In genomic region chr11:66707486-66707885, GRCh38 we compare ENCODE assay signal across 17 cellular contexts. TPM values are rescaled to one million over a fixed set of nuclear protein-coding genes. Genes with fewer than 3 reads are reported as not detected.
DNase-seq lines count a peak whose midpoint lies in the region; ATAC-seq and TF ChIP-seq lines count a peak whose summit lies in the region.
"Had no signal": no experiment of that assay in that cellular context is flagged by ENCODE, and none has a peak within 500 bp of the region (broad histone marks: within the 10 kb centered on the region; RNA-seq: fewer than 3 reads in every experiment).

No MANE protein-coding gene starts in this region.

- H3K27ac ChIP-seq in right atrium auricular region (no peak overlapping the region), neural progenitor cell (no peak overlapping the region), body of pancreas (no peak overlapping the region), suprapubic skin (no peak overlapping the region)
- H3K27ac ChIP-seq: BLaER1 had no signal

- TF ChIP-seq CTCF in right atrium auricular region (IDR thresholded peaks at IDR 0.05) (no peak), neural progenitor cell (IDR thresholded peaks at IDR 0.05) (no peak), GM10248 (IDR thresholded peaks at IDR 0.05; ENCODE audit: control extremely low read depth, extremely low read depth, low read depth, missing control alignments) (no peak), body of pancreas (IDR thresholded peaks at IDR 0.05) (no peak), suprapubic skin (IDR thresholded peaks at IDR 0.05) (no peak)

- no peak overlapping the region for H3K4me2 ChIP-seq in neural progenitor cell
- H3K4me2 ChIP-seq: BLaER1 had no signal

- H2AFZ ChIP-seq in neural progenitor cell (replicated peaks) = no peak overlapping the region

- H4K20me1 ChIP-seq in neural progenitor cell (ENCODE audit: low read depth) = no peaks in the 10 kb centered on the region

- no peaks in the 10 kb centered on the region for H3K79me2 ChIP-seq in neural progenitor cell (ENCODE audit: low read depth)

- H3K27me3 ChIP-seq in right atrium auricular region (no peaks in the 10 kb centered on the region), neural progenitor cell (no peaks in the 10 kb centered on the region), body of pancreas (no peaks in the 10 kb centered on the region), suprapubic skin (no peaks in the 10 kb centered on the region)
- H3K27me3 ChIP-seq: BLaER1 had no signal

- 95 to 97% methylated on average over 24 to 26 of the region's 26 CpGs for WGBS in body of pancreas, 2 donors
- whole genome bisulfite sequencing in suprapubic skin = 96% methylated on average over 25 of the region's 26 CpGs

- no peak overlapping the region for H3K9ac ChIP-seq in neural progenitor cell
- H3K9ac ChIP-seq: BLaER1 had no signal

- H3K9me3 ChIP-seq in right atrium auricular region = no peaks in the 10 kb centered on the region
- H3K9me3 ChIP-seq in neural progenitor cell (ENCODE audit: low read depth) = no peaks in the 10 kb centered on the region
- no peaks in the 10 kb centered on the region for H3K9me3 ChIP-seq in body of pancreas
- H3K9me3 ChIP-seq in suprapubic skin = no peaks in the 10 kb centered on the region
- H3K9me3 ChIP-seq: BLaER1, HAP-1 had no signal

- CTCF ChIA-PET in GM10248 (lab: Yijun Ruan, JAX) = interaction anchor here (0.7 to 1.4 kb wide), 2 partner anchors 12 to 18 kb away, joined by 3 read pairs; no protein-coding TSS in a partner anchor

- H3K36me3 Mint-ChIP-seq in neural progenitor cell = peaks cover 5% of the 10 kb centered on the region
- H3K36me3 Mint-ChIP-seq: CD14-positive monocyte; CD4-positive, alpha-beta memory T cell had no signal

- ATAC-seq in Right ventricle myocardium inferior (no peak), esophagus mucosa (peak; percentile 4), body of pancreas (no peak)
- ATAC-seq: HepG2 had no signal

- H3K4me1 ChIP-seq in right atrium auricular region (no peaks in the 10 kb centered on the region), neural progenitor cell (no peaks in the 10 kb centered on the region), body of pancreas (no peaks in the 10 kb centered on the region), suprapubic skin (peaks cover 6% of the 10 kb centered on the region)
- H3K4me1 ChIP-seq: HAP-1 had no signal

- no peaks in the 10 kb centered on the region for H3K27me3 Mint-ChIP-seq in neural progenitor cell (ENCODE audit: insufficient read depth, low read depth)

- H3K4me1 Mint-ChIP-seq in neural progenitor cell = no peaks in the 10 kb centered on the region
- H3K4me1 Mint-ChIP-seq: CD14-positive monocyte; CD4-positive, alpha-beta memory T cell; IgD-negative memory B cell had no signal

- no peaks in the 10 kb centered on the region for H3K9me3 Mint-ChIP-seq in neural progenitor cell
- H3K9me3 Mint-ChIP-seq: CD14-positive monocyte, IgD-negative memory B cell had no signal

- H3K36me3 ChIP-seq in right atrium auricular region (no peaks in the 10 kb centered on the region), neural progenitor cell (no peaks in the 10 kb centered on the region), body of pancreas (replicated peaks in 1 of 2; ENCODE audit: insufficient read depth in 1 of 2, low read depth in 2 of 2) (peaks cover 0 to 9% of the 10 kb centered on the region in 2 donors), suprapubic skin (peaks cover 44% of the 10 kb centered on the region)

- no peak overlapping the region for H3K4me3 Mint-ChIP-seq in neural progenitor cell
- H3K4me3 Mint-ChIP-seq: CD14-positive monocyte; CD4-positive, alpha-beta memory T cell; IgD-negative memory B cell had no signal

- POLR2A ChIA-PET in GM10248 (lab: Yijun Ruan, JAX) = no interaction called here

- H3F3A ChIP-seq in neural progenitor cell (ENCODE audit: low read depth) = no peaks in the 10 kb centered on the region

- no peak for TF ChIP-seq EP300 in suprapubic skin (IDR thresholded peaks at IDR 0.05)

- DNase-seq in Right ventricle myocardium inferior (ENCODE audit: missing footprints) (peak; percentile 60), right atrium auricular region (ENCODE audit: low spot score) (no peak), neural progenitor cell (ENCODE audit: low spot score) (no peak), GM10248 (ENCODE audit: extremely low spot score) (no peak), body of pancreas (no peak), suprapubic skin (ENCODE audit: low spot score in 2 of 2) (no peak)
- DNase-seq: 8988T; Calu3; CD4-positive, alpha-beta memory T cell; DMS79 treated with DMSO at 0.1 percent for 48 hours; GF-D8 had no signal

- intact Hi-C loops in Right ventricle myocardium inferior (cut with DNase I) (no loop called here), body of pancreas (cut with DNase I) (no loop called here)

- TF ChIP-seq POLR2A in body of pancreas (IDR thresholded peaks at IDR 0.05) (no peak), suprapubic skin (IDR thresholded peaks at IDR 0.05) (no peak)

- peak overlapping the region; percentile 61 for H3K27ac Mint-ChIP-seq in neural progenitor cell
- H3K27ac Mint-ChIP-seq: IgD-negative memory B cell had no signal

- H3K4me3 ChIP-seq in right atrium auricular region (no peak overlapping the region), neural progenitor cell (no peak overlapping the region), body of pancreas (no peak overlapping the region), suprapubic skin (no peak overlapping the region)
- H3K4me3 ChIP-seq: BLaER1, HAP-1 had no signal

RNA-seq across cellular contexts. Expression of gene SPTBN2, which starts 21.5 kb away (rescaled TPM):
- total RNA-seq in Right ventricle myocardium inferior (0.95 TPM), right atrium auricular region (1 to 10 TPM; 3.3 to 7.7 TPM), esophagus mucosa (138 TPM), neural progenitor cell (ENCODE audit: low replicate concordance) (14.5 and 51.7 TPM in 2 replicates), body of pancreas (10 to 100 TPM; 40.0 to 52.1 TPM), suprapubic skin (100 to 1,000 TPM; 337 to 544 (median 450) TPM)
- total RNA-seq: CD4-positive, alpha-beta memory T cell had no signal

RNA-seq across cellular contexts. Expression of gene RBM4B, which starts 29.8 kb away (rescaled TPM):
- total RNA-seq in Right ventricle myocardium inferior = 14.0 TPM
- 1 to 10 TPM; 9.0 to 9.7 TPM for total RNA-seq in right atrium auricular region
- 10.2 TPM for total RNA-seq in esophagus mucosa
- 30.2 and 40.6 TPM in 2 replicates for total RNA-seq in neural progenitor cell (ENCODE audit: low replicate concordance)
- 10 to 100 TPM; 13.2 to 22.6 TPM for total RNA-seq in body of pancreas
- total RNA-seq in suprapubic skin = 10 to 100 TPM; 16.7 to 27.1 (median 22.0) TPM
